ENCODE assay signal across 8 cellular contexts in genomic region chr2:17646096-17646554, GRCh38.
DNase-seq lines count a peak whose midpoint lies in the region; ATAC-seq, FAIRE-seq and TF ChIP-seq lines count a peak whose summit lies in the region.

No MANE protein-coding gene starts in this region.

- H3K27ac ChIP-seq in CD8-positive, alpha-beta T cell (ENCODE audit: low read depth, low read length) = no peak overlapping the region
- no peak overlapping the region for H3K27ac ChIP-seq in thoracic aorta

- intact Hi-C loops in CD8-positive, alpha-beta T cell (cut with DNase I, micrococcal nuclease) = loop anchor here (1.0 to 2.0 kb wide), 3 partner anchors 25 to 731 kb away; no protein-coding TSS in a partner anchor

- no peaks in the 10 kb centered on the region for H3K9me3 ChIP-seq in CD8-positive, alpha-beta T cell (ENCODE audit: low read length)
- no peaks in the 10 kb centered on the region for H3K9me3 ChIP-seq in thoracic aorta

- H3K4me1 Mint-ChIP-seq in CD8-positive, alpha-beta T cell (ENCODE audit: low read depth) = peaks cover 2% of the 10 kb centered on the region

- ATAC-seq in CD8-positive, alpha-beta T cell = peak; percentile 49
- ATAC-seq in GM18907 (IDR thresholded peaks at IDR 0.05; ENCODE audit: unreplicated experiment) (peak; percentile 89), HG03064 (IDR thresholded peaks at IDR 0.05; ENCODE audit: low read depth, unreplicated experiment) (peak; percentile 86), thoracic aorta (ENCODE audit: insufficient number of reproducible peaks, low FRiP score, low read depth) (peak; percentile 72)

- DNase-seq in CD8-positive, alpha-beta T cell = peak in 4 of 7 experiments; percentile 8 to 42 (median 20)
- peak; percentile 24 for DNase-seq in NCI-H2107 treated with DMSO at 0.1 percent for 48 hours (lab: John Stamatoyannopoulos, UW; ENCODE audit: unreplicated experiment)
- peak; percentile 68 for DNase-seq in midbrain (lab: John Stamatoyannopoulos, UW)
- no peak for DNase-seq in thoracic aorta (ENCODE audit: low spot score)

- no peaks in the 10 kb centered on the region for H3K36me3 Mint-ChIP-seq in CD8-positive, alpha-beta T cell

- H3K27me3 Mint-ChIP-seq in CD8-positive, alpha-beta T cell (ENCODE audit: low read depth) = no peaks in the 10 kb centered on the region

- H3K9me3 Mint-ChIP-seq in CD8-positive, alpha-beta T cell = no peaks in the 10 kb centered on the region

- H3K27me3 ChIP-seq in CD8-positive, alpha-beta T cell (ENCODE audit: insufficient read depth, low read length) = no peaks in the 10 kb centered on the region
- H3K27me3 ChIP-seq in thoracic aorta (replicated peaks; ENCODE audit: insufficient read depth) = no peaks in the 10 kb centered on the region

- POLR2A ChIA-PET in CD8-positive, alpha-beta T cell (lab: Charles Lee) = no interaction called here

- no peak overlapping the region for H3K27ac Mint-ChIP-seq in CD8-positive, alpha-beta T cell

- no peak overlapping the region for H3K4me3 ChIP-seq in CD8-positive, alpha-beta T cell (ENCODE audit: low read depth, low read length)
- H3K4me3 ChIP-seq in thoracic aorta = peak overlapping the region; percentile 17

- H3K36me3 ChIP-seq in CD8-positive, alpha-beta T cell (ENCODE audit: insufficient read depth, low read length) = no peaks in the 10 kb centered on the region
- H3K36me3 ChIP-seq in thoracic aorta = no peaks in the 10 kb centered on the region

- H3K4me3 Mint-ChIP-seq in CD8-positive, alpha-beta T cell = no peak overlapping the region

- H3K4me1 ChIP-seq in CD8-positive, alpha-beta T cell (ENCODE audit: insufficient read depth, low read length) = no peaks in the 10 kb centered on the region
- H3K4me1 ChIP-seq in thoracic aorta (ENCODE audit: control insufficient read depth in 1 of 2, low read depth in 2 of 2) = peaks cover 7 to 10% of the 10 kb centered on the region in 2 donors

- TF ChIP-seq CTCF in CD8-positive, alpha-beta T cell (IDR thresholded peaks at IDR 0.05) = peak; percentile 90
- TF ChIP-seq CTCF in thoracic aorta (IDR thresholded peaks at IDR 0.05) = peak; percentile 85

- CTCF ChIA-PET in CD8-positive, alpha-beta T cell (lab: Charles Lee) = interaction anchor here (1.0 to 6.5 kb wide), 15 partner anchors 9 to 532 kb away, joined by 3 to 63 read pairs (median 7); no protein-coding TSS in a partner anchor

- FAIRE-seq in TTC549 (lab: Jason Lieb, UNC) (peak; percentile 91), endometrium (lab: Jason Lieb, UNC) (peak; percentile 92)
